17 cellular contexts compared by ENCODE assay signal in the genomic region with DNA sequence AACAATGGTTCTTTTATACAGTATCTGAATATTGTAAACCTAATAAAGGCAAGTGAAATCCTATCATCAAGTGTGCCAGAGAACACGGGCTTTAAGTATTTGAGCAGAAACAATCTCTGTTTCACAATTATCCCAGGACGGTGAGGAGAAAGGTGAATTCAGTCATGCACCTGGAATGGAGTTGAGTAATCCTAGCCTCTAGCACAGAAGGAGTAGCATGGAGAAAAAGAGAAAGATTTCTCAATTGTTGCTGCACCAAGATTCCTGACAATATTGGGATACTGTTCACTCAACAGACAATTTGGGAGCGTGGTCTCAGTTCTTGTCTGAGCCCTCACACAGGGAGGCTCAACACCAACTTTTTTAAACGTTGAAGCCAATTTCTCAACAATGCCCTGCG.
DNase-seq lines count a peak whose midpoint lies in the region; ATAC-seq and TF ChIP-seq lines count a peak whose summit lies in the region.
"Had no signal": no experiment of that assay in that cellular context is flagged by ENCODE, and none has a peak within 500 bp of the region (broad histone marks: within the 10 kb centered on the region; RNA-seq: fewer than 3 reads in every experiment).

No MANE protein-coding gene starts in this region.

- DNase-seq in Caco-2, result peak in 1 of 2 experiments; percentile 35
- no peak for DNase-seq in breast epithelium (ENCODE audit: low spot score in 2 of 2)
- DNase-seq in left lung, result no peak
- DNase-seq in progenitor cell of endocrine pancreas (ENCODE audit: low spot score, unreplicated experiment), result no peak
- DNase-seq in mesenchymal stem cell, result no peak
- no peak for DNase-seq in nucleus accumbens (lab: John Stamatoyannopoulos, UW)
- DNase-seq in OCI-M2 (lab: John Stamatoyannopoulos, UW; ENCODE audit: unreplicated experiment), result no peak
- DNase-seq: COR-L47, DMS79 treated with DMSO at 0.1 percent for 48 hours, NCI-H1092 treated with DMSO at 0.1 percent for 48 hours, NCI-H187, NCI-H82, Peyer's patch, SHP77 treated with DMSO at 0.1 percent for 48 hours had no signal

- H3K4me1 Mint-ChIP-seq in Caco-2 (ENCODE audit: low read depth, unreplicated experiment) (peaks cover 9% of the 10 kb centered on the region), progenitor cell of endocrine pancreas (ENCODE audit: low read depth) (peaks cover 45% of the 10 kb centered on the region)
- H3K4me1 Mint-ChIP-seq: CD14-positive monocyte had no signal

- POLR2A ChIA-PET in Caco-2 (lab: Charles Lee), result no interaction called here

- no peak overlapping the region for H3K4me3 ChIP-seq in Caco-2 (ENCODE audit: low read depth, low read length)
- H3K4me3 ChIP-seq in breast epithelium, result no peak overlapping the region
- H3K4me3 ChIP-seq in left lung, result no peak overlapping the region
- no peak overlapping the region for H3K4me3 ChIP-seq in mesenchymal stem cell (ENCODE audit: insufficient read depth in 1 of 2, low read depth in 1 of 2, low read length in 2 of 2)
- H3K4me3 ChIP-seq: K562, Peyer's patch had no signal

- H3K4me2 ChIP-seq in mesenchymal stem cell (ENCODE audit: low read length, poor library complexity, severe bottlenecking), result no peak overlapping the region

- TF ChIP-seq CTCF in Caco-2 (IDR thresholded peaks at IDR 0.05; ENCODE audit: insufficient read depth in 1 of 2, low read depth in 1 of 2, low read length in 1 of 2, severe bottlenecking in 1 of 2, unreplicated experiment in 1 of 2), result no peak
- TF ChIP-seq CTCF in breast epithelium (IDR thresholded peaks at IDR 0.05), result no peak
- no peak for TF ChIP-seq CTCF in left lung (IDR thresholded peaks at IDR 0.05)
- no peak for TF ChIP-seq CTCF in progenitor cell of endocrine pancreas (IDR thresholded peaks at IDR 0.05; ENCODE audit: unreplicated experiment)

- no peaks in the 10 kb centered on the region for H3K27me3 Mint-ChIP-seq in Caco-2 (ENCODE audit: insufficient read depth, unreplicated experiment)
- H3K27me3 Mint-ChIP-seq in progenitor cell of endocrine pancreas, result no peaks in the 10 kb centered on the region

- ATAC-seq in left lung, result peak; percentile 86
- no peak for ATAC-seq in GM21515 (IDR thresholded peaks at IDR 0.05; ENCODE audit: unreplicated experiment)
- ATAC-seq: K562 had no signal

- CTCF ChIA-PET in Caco-2 (lab: Charles Lee), result no interaction called here

- TF ChIP-seq POLR2A in breast epithelium (IDR thresholded peaks at IDR 0.05), result no peak

- intact Hi-C loops in Caco-2 (cut with micrococcal nuclease; ENCODE audit: unreplicated experiment) (no loop called here), breast epithelium (cut with DNase I; ENCODE audit: low total_unique reads) (no loop called here), left lung (cut with DNase I) (no loop called here)

- H3K4me1 ChIP-seq in Caco-2 (peaks cover 15% of the 10 kb centered on the region), breast epithelium (no peaks in the 10 kb centered on the region), left lung (no peaks in the 10 kb centered on the region), mesenchymal stem cell (ENCODE audit: control insufficient read depth, insufficient read depth, low read depth, low read length) (no peaks in the 10 kb centered on the region)

- H3K18ac ChIP-seq in mesenchymal stem cell (ENCODE audit: low read depth in 1 of 2, low read length in 2 of 2), result no peak overlapping the region

- H3K9me3 Mint-ChIP-seq in Caco-2 (ENCODE audit: unreplicated experiment) (peaks cover 27% of the 10 kb centered on the region), progenitor cell of endocrine pancreas (ENCODE audit: low read depth) (peaks cover 8% of the 10 kb centered on the region)

- H2AK5ac ChIP-seq in mesenchymal stem cell (ENCODE audit: low read length, severe bottlenecking), result no peak overlapping the region

- H3K4me3 Mint-ChIP-seq in Caco-2 (ENCODE audit: unreplicated experiment), result no peak overlapping the region
- H3K4me3 Mint-ChIP-seq in progenitor cell of endocrine pancreas (ENCODE audit: low read depth), result peak overlapping the region; percentile 40
- H3K4me3 Mint-ChIP-seq: CD14-positive monocyte had no signal

- no peak overlapping the region for H4K91ac ChIP-seq in mesenchymal stem cell (ENCODE audit: low read length)

- no peaks in the 10 kb centered on the region for H3K36me3 ChIP-seq in Caco-2 (ENCODE audit: control insufficient read depth, insufficient read depth, low read length)
- H3K36me3 ChIP-seq in breast epithelium, result no peaks in the 10 kb centered on the region
- no peaks in the 10 kb centered on the region for H3K36me3 ChIP-seq in left lung
- H3K36me3 ChIP-seq in mesenchymal stem cell (ENCODE audit: control insufficient read depth in 1 of 2, insufficient read depth in 2 of 2, low read depth in 1 of 2, low read length in 2 of 2), result no peaks in the 10 kb centered on the region
- H3K36me3 ChIP-seq: Peyer's patch had no signal

- H4K8ac ChIP-seq in mesenchymal stem cell (ENCODE audit: low read length), result no peak overlapping the region

- no peaks in the 10 kb centered on the region for H3K27me3 ChIP-seq in Caco-2 (replicated peaks; ENCODE audit: control insufficient read depth, insufficient read depth, low read length)
- no peaks in the 10 kb centered on the region for H3K27me3 ChIP-seq in breast epithelium
- H3K27me3 ChIP-seq in left lung, result no peaks in the 10 kb centered on the region
- H3K27me3 ChIP-seq in mesenchymal stem cell (ENCODE audit: control insufficient read depth in 1 of 2, insufficient read depth in 1 of 2, low read length in 2 of 2), result no peaks in the 10 kb centered on the region
- H3K27me3 ChIP-seq: Peyer's patch had no signal

- no peak overlapping the region for H2BK12ac ChIP-seq in mesenchymal stem cell (ENCODE audit: low read length in 2 of 2)

- H3K27ac Mint-ChIP-seq in Caco-2 (ENCODE audit: unreplicated experiment) (peak overlapping the region; percentile 31), progenitor cell of endocrine pancreas (peak overlapping the region; percentile 89)
- H3K27ac Mint-ChIP-seq: CD14-positive monocyte had no signal

- H2BK120ac ChIP-seq in mesenchymal stem cell (ENCODE audit: low read depth, low read length), result no peak overlapping the region

- peak overlapping the region; percentile 63 to 68 for H3K27ac ChIP-seq in breast epithelium
- H3K27ac ChIP-seq in left lung, result no peak overlapping the region
- H3K27ac ChIP-seq in mesenchymal stem cell (ENCODE audit: low read length, poor library complexity, severe bottlenecking), result no peak overlapping the region
- H3K27ac ChIP-seq: Peyer's patch had no signal

- no peak overlapping the region for H3K9ac ChIP-seq in mesenchymal stem cell (ENCODE audit: low read length)

- H2BK5ac ChIP-seq in mesenchymal stem cell (ENCODE audit: low read depth, low read length, poor library complexity, severe bottlenecking), result no peak overlapping the region

- no peaks in the 10 kb centered on the region for H3K79me1 ChIP-seq in mesenchymal stem cell (replicated peaks; ENCODE audit: low read length, poor library complexity, severe bottlenecking)

- no peak overlapping the region for H2BK15ac ChIP-seq in mesenchymal stem cell (ENCODE audit: low read depth, poor library complexity, severe bottlenecking)

- H3K23ac ChIP-seq in mesenchymal stem cell (ENCODE audit: low read length in 2 of 2), result no peak overlapping the region

- no peak overlapping the region for H3K4ac ChIP-seq in mesenchymal stem cell (ENCODE audit: low read depth in 1 of 2, low read length in 2 of 2)

- H3K14ac ChIP-seq in mesenchymal stem cell (ENCODE audit: low read length in 2 of 2), result no peak overlapping the region

- peaks cover 6% of the 10 kb centered on the region for H3K36me3 Mint-ChIP-seq in Caco-2 (ENCODE audit: insufficient read depth, unreplicated experiment)
- H3K36me3 Mint-ChIP-seq in progenitor cell of endocrine pancreas (ENCODE audit: insufficient read depth), result peaks cover 2% of the 10 kb centered on the region
- H3K36me3 Mint-ChIP-seq: CD14-positive monocyte had no signal

- no peak overlapping the region for H2AFZ ChIP-seq in mesenchymal stem cell (ENCODE audit: low read depth, low read length)

- H3K9me3 ChIP-seq in Caco-2 (0 out of 2 replicates have a peak, but pooled peaks cover 3% of the 10 kb centered on the region), breast epithelium (peaks cover 0 to 6% of the 10 kb centered on the region in 2 donors), left lung (peaks cover 0 to 14% of the 10 kb centered on the region in 2 donors), mesenchymal stem cell (ENCODE audit: control insufficient read depth, low read length) (peaks cover 4% of the 10 kb centered on the region)

- no TSS peak for BruUV-seq in Caco-2 (replicated peaks; lab: Mats Ljungman, UMichigan)

- 75% methylated on average over 4 of the region's 5 CpGs for WGBS in mesenchymal stem cell

Comparison
In these comparisons a context has a peak if more than half of its experiments do, and no peak if none do; other contexts are left out.
1. H3K27ac ChIP-seq: peak in breast epithelium (2 of 2); none in left lung (0 of 2) and mesenchymal stem cell (single experiment).